ENCODE assay signal across 20 cellular contexts in the genomic region with DNA sequence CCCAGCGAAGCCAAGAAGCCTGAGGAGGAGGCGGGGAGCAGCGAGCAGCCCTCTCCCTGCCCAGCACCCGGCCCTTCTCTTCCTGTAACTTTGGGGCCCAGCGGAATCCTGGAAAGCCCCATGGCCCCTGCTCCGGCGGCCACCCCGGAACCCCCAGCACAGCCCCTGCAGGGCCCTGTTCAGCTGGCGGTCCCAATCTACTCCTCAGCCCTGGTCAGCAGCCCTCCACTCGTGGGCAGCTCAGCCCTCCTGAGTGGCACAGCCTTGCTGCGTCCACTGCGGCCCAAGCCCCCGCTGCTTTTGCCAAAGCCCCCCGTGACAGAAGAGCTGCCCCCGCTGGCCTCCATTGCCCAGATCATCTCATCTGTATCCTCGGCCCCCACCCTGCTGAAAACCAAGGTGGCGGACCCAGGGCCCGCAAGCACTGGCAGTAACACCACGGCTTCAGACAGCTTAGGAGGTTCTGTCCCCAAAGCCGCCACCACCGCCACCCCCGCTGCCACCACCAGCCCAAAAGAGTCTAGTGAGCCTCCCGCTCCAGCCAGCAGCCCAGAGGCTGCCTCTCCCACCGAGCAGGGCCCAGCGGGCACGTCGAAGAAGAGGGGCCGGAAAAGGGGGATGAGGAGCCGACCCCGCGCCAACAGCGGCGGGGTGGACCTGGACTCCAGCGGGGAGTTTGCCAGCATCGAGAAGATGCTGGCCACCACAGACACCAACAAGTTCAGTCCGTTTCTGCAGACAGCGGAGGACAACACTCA.
DNase-seq lines count a peak whose midpoint lies in the region; ATAC-seq and TF ChIP-seq lines count a peak whose summit lies in the region.
"Had no signal": no experiment of that assay in that cellular context is flagged by ENCODE, and none has a peak within 500 bp of the region (broad histone marks: within the 10 kb centered on the region; RNA-seq: fewer than 3 reads in every experiment).

No MANE protein-coding gene starts in this region.

- H3K27me3 ChIP-seq in IMR-90 (ENCODE audit: control insufficient read depth, insufficient read depth, low read length) (no peaks in the 10 kb centered on the region), mesenchymal stem cell (ENCODE audit: control insufficient read depth in 1 of 2, insufficient read depth in 1 of 2, low read length in 2 of 2) (no peaks in the 10 kb centered on the region), thyroid gland (no peaks in the 10 kb centered on the region), MM.1S (replicated peaks; ENCODE audit: insufficient read depth, low read length) (no peaks in the 10 kb centered on the region)

- POLR2A ChIA-PET in IMR-90 (lab: Charles Lee; ENCODE audit: unreplicated experiment) = no interaction called here

- H3K4ac ChIP-seq in IMR-90 (ENCODE audit: low read depth, low read length) = no peak overlapping the region
- H3K4ac ChIP-seq in mesenchymal stem cell (ENCODE audit: low read depth in 1 of 2, low read length in 2 of 2) = no peak overlapping the region

- H3K9me2 ChIP-seq in MM.1S (replicated peaks; ENCODE audit: insufficient read depth, low read length) = no peaks in the 10 kb centered on the region

- WGBS in IMR-90 (ENCODE audit: extremely low coverage in 2 of 2, insufficient read length in 1 of 2), 2 experiments = 96% methylated on average over 13 of the region's 37 CpGs; no CpG with 5 or more reads in 1 of the 2 experiments
- 97% methylated on average over 35 of the region's 37 CpGs for WGBS in mesenchymal stem cell
- WGBS in thyroid gland, 2 donors = 97 to 98% methylated on average over 16 to 35 of the region's 37 CpGs

- no peak overlapping the region for H2BK120ac ChIP-seq in IMR-90 (ENCODE audit: low read depth, low read length)
- no peak overlapping the region for H2BK120ac ChIP-seq in mesenchymal stem cell (ENCODE audit: low read depth, low read length)

- CTCF ChIA-PET in IMR-90 (lab: Yijun Ruan, JAX) = no interaction called here

- dilution Hi-C loops in IMR-90 (cut with HindIII; ENCODE audit: low sequenced_read_pairs, unreplicated experiment) = no loop called here

- no peak overlapping the region for H2BK20ac ChIP-seq in IMR-90 (ENCODE audit: low read depth, low read length)

- no peak for TF ChIP-seq RAD21 in IMR-90 (IDR thresholded peaks at IDR 0.05; ENCODE audit: low read length)

- H3K79me2 ChIP-seq in MM.1S (ENCODE audit: low read length) = no peaks in the 10 kb centered on the region; the same call in 1 of the 2 replicates

- no peak overlapping the region for H3K9ac ChIP-seq in IMR-90 (ENCODE audit: low read depth, low read length)
- no peak overlapping the region for H3K9ac ChIP-seq in mesenchymal stem cell (ENCODE audit: low read length)
- no peak overlapping the region for H3K9ac ChIP-seq in MM.1S (ENCODE audit: low read length)
- H3K9ac ChIP-seq: GM23248 had no signal

- H3F3A ChIP-seq in MM.1S (ENCODE audit: insufficient read depth, low read length) = no peaks in the 10 kb centered on the region

- H3K9me3 Mint-ChIP-seq in activated T-helper 17 cell treated with anti-CD3 and anti-CD28 coated beads, Interleukin-2, amount 50 U/mL, for 72 hours = no peaks in the 10 kb centered on the region
- H3K9me3 Mint-ChIP-seq: CD4-positive, alpha-beta T cell; IgD-negative memory B cell had no signal

- H2BK5ac ChIP-seq in IMR-90 (ENCODE audit: low read depth, low read length, poor library complexity, severe bottlenecking) (no peak overlapping the region), mesenchymal stem cell (ENCODE audit: low read depth, low read length, poor library complexity, severe bottlenecking) (no peak overlapping the region)

- peaks cover 13% of the 10 kb centered on the region for H3K9me1 ChIP-seq in IMR-90 (ENCODE audit: insufficient read depth, low read length)

- peaks cover 59% of the 10 kb centered on the region for H3K36me3 ChIP-seq in IMR-90 (ENCODE audit: control insufficient read depth, insufficient read depth, low read length)
- H3K36me3 ChIP-seq in mesenchymal stem cell (ENCODE audit: control insufficient read depth in 1 of 2, insufficient read depth in 2 of 2, low read depth in 1 of 2, low read length in 2 of 2) = peaks cover 58 to 91% of the 10 kb centered on the region in 2 experiments
- peaks cover 46 to 54% of the 10 kb centered on the region in 2 donors for H3K36me3 ChIP-seq in thyroid gland
- H3K36me3 ChIP-seq in MM.1S (replicated peaks; ENCODE audit: insufficient read depth, low read length) = no peaks in the 10 kb centered on the region

- no peak overlapping the region for H3K4me3 Mint-ChIP-seq in activated T-helper 17 cell treated with anti-CD3 and anti-CD28 coated beads, Interleukin-2, amount 50 U/mL, for 72 hours
- H3K4me3 Mint-ChIP-seq: CD4-positive, alpha-beta T cell; IgD-negative memory B cell had no signal

- no peaks in the 10 kb centered on the region for H3K9me3 ChIP-seq in IMR-90 (ENCODE audit: control insufficient read depth, insufficient read depth, low read length)
- H3K9me3 ChIP-seq in mesenchymal stem cell (ENCODE audit: control insufficient read depth, low read length) = no peaks in the 10 kb centered on the region
- no peaks in the 10 kb centered on the region for H3K9me3 ChIP-seq in thyroid gland
- H3K9me3 ChIP-seq in MM.1S (replicated peaks; ENCODE audit: insufficient read depth, low read length) = no peaks in the 10 kb centered on the region
- H3K9me3 ChIP-seq: A549, Caco-2 had no signal

- TF ChIP-seq CTCF in IMR-90 (conservative IDR thresholded peaks at IDR 0.05; ENCODE audit: low read depth, low read length) (no peak), thyroid gland (IDR thresholded peaks at IDR 0.05) (no peak), MM.1S (IDR thresholded peaks at IDR 0.05; ENCODE audit: low read length) (no peak)

- H3K14ac ChIP-seq in IMR-90 (replicated peaks; ENCODE audit: low read depth, low read length) (no peak overlapping the region), mesenchymal stem cell (ENCODE audit: low read length in 2 of 2) (no peak overlapping the region)

- H4K20me1 ChIP-seq in IMR-90 (ENCODE audit: insufficient read depth, low read length) (peaks cover 17% of the 10 kb centered on the region; the same call in 1 of the 2 replicates), MM.1S (ENCODE audit: insufficient read depth, low read length) (no peaks in the 10 kb centered on the region)

- H4K91ac ChIP-seq in IMR-90 (ENCODE audit: insufficient read depth, low read depth, low read length) = no peak overlapping the region
- H4K91ac ChIP-seq in mesenchymal stem cell (ENCODE audit: low read length) = no peak overlapping the region

- peak overlapping the region in 1 of 2 experiments; percentile 30 for H2BK12ac ChIP-seq in mesenchymal stem cell (ENCODE audit: low read length in 2 of 2)

- H3K4me2 ChIP-seq in IMR-90 (ENCODE audit: low read depth, low read length) (no peak overlapping the region), mesenchymal stem cell (ENCODE audit: low read length, poor library complexity, severe bottlenecking) (no peak overlapping the region), MM.1S (ENCODE audit: low read depth, low read length) (no peak overlapping the region)
- H3K4me2 ChIP-seq: A549 had no signal

- peaks cover 88% of the 10 kb centered on the region for H3K36me3 Mint-ChIP-seq in activated T-helper 17 cell treated with anti-CD3 and anti-CD28 coated beads, Interleukin-2, amount 50 U/mL, for 72 hours (ENCODE audit: low read depth)

- H3K4me1 ChIP-seq in IMR-90 (ENCODE audit: control insufficient read depth, insufficient read depth, low read length) = peaks cover 5% of the 10 kb centered on the region; the same call in 1 of the 2 replicates
- H3K4me1 ChIP-seq in mesenchymal stem cell (ENCODE audit: control insufficient read depth, insufficient read depth, low read depth, low read length) = peaks cover 1% of the 10 kb centered on the region
- H3K4me1 ChIP-seq in thyroid gland = peaks cover 20 to 23% of the 10 kb centered on the region in 2 donors
- H3K4me1 ChIP-seq in MM.1S (ENCODE audit: low read length) = peaks cover 8% of the 10 kb centered on the region
- H3K4me1 ChIP-seq: Caco-2 had no signal

- H4K5ac ChIP-seq in IMR-90 (ENCODE audit: low read depth, low read length) = no peak overlapping the region

- H3K79me1 ChIP-seq in IMR-90 (ENCODE audit: low read depth in 1 of 2, low read length in 2 of 2) (peaks cover 41 to 46% of the 10 kb centered on the region in 2 experiments), mesenchymal stem cell (replicated peaks; ENCODE audit: low read length, poor library complexity, severe bottlenecking) (peaks cover 57% of the 10 kb centered on the region)

- H3K56ac ChIP-seq in IMR-90 (ENCODE audit: extremely low read depth, insufficient read depth, low read length) = no peak overlapping the region

- H2AK5ac ChIP-seq in IMR-90 (ENCODE audit: low read depth, low read length) = no peak overlapping the region
- no peak overlapping the region for H2AK5ac ChIP-seq in mesenchymal stem cell (ENCODE audit: low read length, severe bottlenecking)

- H3K4me3 ChIP-seq in IMR-90 (ENCODE audit: insufficient read depth, low read depth, low read length) (no peak overlapping the region), mesenchymal stem cell (ENCODE audit: insufficient read depth in 1 of 2, low read depth in 1 of 2, low read length in 2 of 2) (no peak overlapping the region), thyroid gland (replicated peaks in 1 of 3) (no peak overlapping the region), MM.1S (ENCODE audit: low read length) (no peak overlapping the region)
- H3K4me3 ChIP-seq: A549, GM23248 had no signal

- in situ Hi-C loops in IMR-90 (cut with MboI; ENCODE audit: low sequenced_read_pairs) = no loop called here

- no peaks in the 10 kb centered on the region for H3K27me3 Mint-ChIP-seq in activated T-helper 17 cell treated with anti-CD3 and anti-CD28 coated beads, Interleukin-2, amount 50 U/mL, for 72 hours
- H3K27me3 Mint-ChIP-seq: CD4-positive, alpha-beta T cell; IgD-negative memory B cell had no signal

- H3K23ac ChIP-seq in IMR-90 (ENCODE audit: low read depth, low read length) (no peak overlapping the region), mesenchymal stem cell (ENCODE audit: low read length in 2 of 2) (no peak overlapping the region)

- no peak overlapping the region for H3K27ac ChIP-seq in IMR-90 (ENCODE audit: insufficient read depth, low read length)
- H3K27ac ChIP-seq in mesenchymal stem cell (ENCODE audit: low read length, poor library complexity, severe bottlenecking) = no peak overlapping the region
- peak overlapping the region in 2 of 3 donors; percentile 58 to 70 for H3K27ac ChIP-seq in thyroid gland
- no peak overlapping the region for H3K27ac ChIP-seq in MM.1S (ENCODE audit: low read length)
- H3K27ac ChIP-seq: A549, C4-2B, GM23248, HL-60 had no signal

- DNase-seq in IMR-90 (no peak), mesenchymal stem cell (no peak), thyroid gland (no peak), MM.1S (no peak)
- DNase-seq in activated naive CD4-positive, alpha-beta T cell treated with anti-CD3 and anti-CD28 coated beads, Interleukin-2, amount 50 U/mL, for 16 hours = no peak
- DNase-seq: AML-193; Caco-2; CD4-positive, alpha-beta T cell; DMS153; DMS79; GDM1; GM23248; HCEC 1CT; KG1 had no signal

- H2AK9ac ChIP-seq in IMR-90 (replicated peaks; ENCODE audit: low read depth, low read length, poor library complexity) = no peak overlapping the region

- H3K27ac Mint-ChIP-seq in activated T-helper 17 cell treated with anti-CD3 and anti-CD28 coated beads, Interleukin-2, amount 50 U/mL, for 72 hours = peak overlapping the region; percentile 22

- H4K8ac ChIP-seq in IMR-90 (ENCODE audit: low read depth in 2 of 2, low read length in 2 of 2) = no peak overlapping the region
- no peak overlapping the region for H4K8ac ChIP-seq in mesenchymal stem cell (ENCODE audit: low read length)

- ATAC-seq in IMR-90 (ENCODE audit: low read depth) = no peak
- ATAC-seq in activated T-helper 17 cell treated with anti-CD3 and anti-CD28 coated beads, Interleukin-2, amount 50 U/mL, for 72 hours (replicated peaks) = no peak
- no peak for ATAC-seq in HG03469 (IDR thresholded peaks at IDR 0.05; ENCODE audit: unreplicated experiment)
- ATAC-seq: A549 had no signal

- TSS peak; percentile 32 for BruUV-seq in IMR-90 (replicated peaks; lab: Mats Ljungman, UMichigan)

- peaks cover 6% of the 10 kb centered on the region for H3K4me1 Mint-ChIP-seq in activated T-helper 17 cell treated with anti-CD3 and anti-CD28 coated beads, Interleukin-2, amount 50 U/mL, for 72 hours

- H2AFZ ChIP-seq in IMR-90 (replicated peaks; ENCODE audit: low read length, poor library complexity) (no peak overlapping the region), mesenchymal stem cell (ENCODE audit: low read depth, low read length) (no peak overlapping the region), MM.1S (ENCODE audit: low read length) (no peak overlapping the region)
- H2AFZ ChIP-seq: GM23248 had no signal

- TF ChIP-seq POLR2A in IMR-90 (IDR thresholded peaks at IDR 0.05; ENCODE audit: low read depth, low read length) (no peak), thyroid gland (IDR thresholded peaks at IDR 0.05) (no peak)

- H2BK15ac ChIP-seq in IMR-90 (ENCODE audit: low read depth, low read length) (no peak overlapping the region), mesenchymal stem cell (ENCODE audit: low read depth, poor library complexity, severe bottlenecking) (peak overlapping the region; percentile 12)

- H3K18ac ChIP-seq in IMR-90 (ENCODE audit: low read depth, low read length) (no peak overlapping the region), mesenchymal stem cell (ENCODE audit: low read depth in 1 of 2, low read length in 2 of 2) (no peak overlapping the region)

- intact Hi-C loops in IMR-90 (cut with micrococcal nuclease) (no loop called here), thyroid gland (cut with DNase I) (no loop called here)

Comparison
In these comparisons a context has a peak if more than half of its experiments do, and no peak if none do; other contexts are left out.
1. H3K27ac ChIP-seq: peak in thyroid gland (2 of 3); none in IMR-90 (single experiment), mesenchymal stem cell (single experiment) and MM.1S (single experiment).